In genomic region chr9:127113540-127113928, GRCh38 we compare ENCODE assay signal across 30 cellular contexts. TPM values are rescaled to one million over a fixed set of nuclear protein-coding genes. Genes with fewer than 3 reads are reported as not detected.
"Had no signal": no experiment of that assay in that cellular context is flagged by ENCODE, and none has a peak within 500 bp of the region (broad histone marks: within the 10 kb centered on the region; RNA-seq: fewer than 3 reads in every experiment).

No MANE protein-coding gene starts in this region.

- H3K27me3 ChIP-seq: ascending aorta, brain microvascular endothelial cell, left lung, ovary, vagina had no signal

- H3K36me3 ChIP-seq: brain microvascular endothelial cell, left lung, neutrophil, ovary, vagina, WERI-Rb-1 had no signal

- H3K4me3 Mint-ChIP-seq: activated CD4-positive, alpha-beta memory T cell treated with anti-CD3 and anti-CD28 coated beads for 36 hours; activated naive CD4-positive, alpha-beta T cell treated with anti-CD3 and anti-CD28 coated beads, Interleukin-2, amount 10 ng/mL, durations not matched to agents 7 days and 5 days; activated naive CD8-positive, alpha-beta T cell treated with anti-CD3 and anti-CD28 coated beads, Interleukin-2, amount 10 ng/mL, durations not matched to agents 7 days and 5 days; activated T-helper 1 cell treated with anti-CD3 and anti-CD28 coated beads, Interleukin-12 subunit alpha, Interleukin-12 subunit beta, Interleukin-2, Interleukin-4 antibody, amounts not matched to agents 30 ng/mL and 10 ng/mL and 1 ng/mL, durations not matched to agents 14 hours and 24 hours and 36 hours; nephron progenitor cell; T-helper 1 cell treated with Interleukin-12 subunit alpha and Interleukin-12 subunit beta and Interleukin-4 antibody, amounts not matched to agents 30 μg/mL and 1 μg/mL, for 36 hours; type B pancreatic cell had no signal

- ATAC-seq: activated CD4-positive, CD25-positive, alpha-beta regulatory T cell treated with anti-CD3 and anti-CD28 coated beads, Interleukin-2, amount 50 U/mL, for 24 hours had no signal

- H3K27ac ChIP-seq: ascending aorta, brain microvascular endothelial cell, left lung, neutrophil, ovary, WERI-Rb-1 had no signal

- H3K9me3 ChIP-seq: ascending aorta, left lung, neutrophil, ovary, vagina had no signal

- DNase-seq: activated CD4-positive, alpha-beta memory T cell treated with anti-CD3 and anti-CD28 coated beads for 36 hours; activated CD4-positive, alpha-beta T cell treated with anti-CD3 and anti-CD28 coated beads for 48 hours; activated CD8-positive, alpha-beta memory T cell treated with anti-CD3 and anti-CD28 coated beads, Interleukin-2, amount 50 U/mL, for 4 hours; activated effector memory CD4-positive, alpha-beta T cell treated with anti-CD3 and anti-CD28 coated beads, Interleukin-2, amount 50 U/mL, for 16 hours; activated naive CD4-positive, alpha-beta T cell treated with anti-CD3 and anti-CD28 coated beads, Interleukin-2, amount 10 ng/mL, durations not matched to agents 7 days and 5 days; activated naive CD8-positive, alpha-beta T cell treated with anti-CD3 and anti-CD28 coated beads, Interleukin-2, amount 10 ng/mL, durations not matched to agents 7 days and 5 days; activated T-cell treated with anti-CD3 and anti-CD28 coated beads, Interleukin-2, amount 50 U/mL, for 1 hour; brain microvascular endothelial cell; caudate nucleus; effector CD4-positive, alpha-beta T cell; glutamatergic neuron; left lung; naive B cell; nephron progenitor cell; retina; stimulated activated CD4-positive, alpha-beta T cell treated with anti-CD3 and anti-CD28 coated beads, Interleukin-15, amount 100 ng/mL, for 24 hours; stimulated activated CD4-positive, alpha-beta T cell treated with anti-CD3 and anti-CD28 coated beads, Interleukin-2, amount 100 ng/mL, for 24 hours; stimulated activated naive CD4-positive, alpha-beta T cell; T-helper 9 cell; WERI-Rb-1 had no signal

- H3K4me3 ChIP-seq: ascending aorta, left lung, ovary, vagina had no signal

- H3K27me3 Mint-ChIP-seq: activated CD4-positive, alpha-beta memory T cell treated with anti-CD3 and anti-CD28 coated beads for 36 hours; naive B cell; progenitor cell of endocrine pancreas; type B pancreatic cell had no signal

- H3K9me3 Mint-ChIP-seq: activated CD4-positive, alpha-beta memory T cell treated with anti-CD3 and anti-CD28 coated beads for 36 hours; activated naive CD4-positive, alpha-beta T cell treated with anti-CD3 and anti-CD28 coated beads, Interleukin-2, amount 10 ng/mL, durations not matched to agents 7 days and 5 days; activated naive CD8-positive, alpha-beta T cell treated with anti-CD3 and anti-CD28 coated beads, Interleukin-2, amount 10 ng/mL, durations not matched to agents 7 days and 5 days; activated T-helper 1 cell treated with anti-CD3 and anti-CD28 coated beads, Interleukin-12 subunit alpha, Interleukin-12 subunit beta, Interleukin-2, Interleukin-4 antibody, amounts not matched to agents 30 ng/mL and 10 ng/mL and 1 ng/mL, durations not matched to agents 14 hours and 24 hours and 36 hours; naive B cell; nephron progenitor cell; T-helper 1 cell treated with Interleukin-12 subunit alpha and Interleukin-12 subunit beta and Interleukin-4 antibody, amounts not matched to agents 30 μg/mL and 1 μg/mL, for 36 hours; type B pancreatic cell had no signal

- H3K27ac Mint-ChIP-seq: activated CD4-positive, alpha-beta memory T cell treated with anti-CD3 and anti-CD28 coated beads for 36 hours; activated naive CD4-positive, alpha-beta T cell treated with anti-CD3 and anti-CD28 coated beads, Interleukin-2, amount 10 ng/mL, durations not matched to agents 7 days and 5 days; activated naive CD8-positive, alpha-beta T cell treated with anti-CD3 and anti-CD28 coated beads, Interleukin-2, amount 10 ng/mL, durations not matched to agents 7 days and 5 days; activated T-helper 1 cell treated with anti-CD3 and anti-CD28 coated beads, Interleukin-12 subunit alpha, Interleukin-12 subunit beta, Interleukin-2, Interleukin-4 antibody, amounts not matched to agents 30 ng/mL and 10 ng/mL and 1 ng/mL, durations not matched to agents 14 hours and 24 hours and 36 hours; nephron progenitor cell; progenitor cell of endocrine pancreas; T-helper 1 cell treated with Interleukin-12 subunit alpha and Interleukin-12 subunit beta and Interleukin-4 antibody, amounts not matched to agents 30 μg/mL and 1 μg/mL, for 36 hours; type B pancreatic cell had no signal

- H3K36me3 Mint-ChIP-seq: activated CD4-positive, alpha-beta memory T cell treated with anti-CD3 and anti-CD28 coated beads for 36 hours; activated naive CD4-positive, alpha-beta T cell treated with anti-CD3 and anti-CD28 coated beads, Interleukin-2, amount 10 ng/mL, durations not matched to agents 7 days and 5 days had no signal

RNA-seq across cellular contexts. Expression of gene ANGPTL2, which starts 8.9 kb away (rescaled TPM):
- total RNA-seq: activated CD4-positive, alpha-beta memory T cell treated with anti-CD3 and anti-CD28 coated beads for 36 hours; activated CD8-positive, alpha-beta memory T cell treated with anti-CD3 and anti-CD28 coated beads for 36 hours; activated naive CD8-positive, alpha-beta T cell treated with anti-CD3 and anti-CD28 coated beads, Interleukin-2, amount 10 ng/mL, durations not matched to agents 7 days and 5 days; activated T-helper 1 cell treated with anti-CD3 and anti-CD28 coated beads, Interleukin-12 subunit alpha, Interleukin-12 subunit beta, Interleukin-2, Interleukin-4 antibody, amounts not matched to agents 30 ng/mL and 10 ng/mL and 1 ng/mL, durations not matched to agents 14 hours and 24 hours and 36 hours had no signal
